8 cellular contexts compared by ENCODE assay signal in genomic region chr5:35777358-35778087, GRCh38.
A peak's percentile ranks its signal among the peaks of the same experiment; 100 is the strongest.
DNase-seq lines count a peak whose midpoint lies in the region; ATAC-seq and TF ChIP-seq lines count a peak whose summit lies in the region.

No MANE protein-coding gene starts in this region.

- H3K27ac Mint-ChIP-seq in type B pancreatic cell: no peak overlapping the region

- TF ChIP-seq CTCF in type B pancreatic cell (conservative IDR thresholded peaks at IDR 0.05): peak; percentile 82

- no peaks in the 10 kb centered on the region for H3K27me3 Mint-ChIP-seq in activated T-cell treated with anti-CD3 and anti-CD28 coated beads, Interleukin-2, amount 50 U/mL, for 4 hours (ENCODE audit: low read depth)
- peaks cover 3% of the 10 kb centered on the region for H3K27me3 Mint-ChIP-seq in type B pancreatic cell

- no peaks in the 10 kb centered on the region for H3K36me3 Mint-ChIP-seq in activated T-cell treated with anti-CD3 and anti-CD28 coated beads, Interleukin-2, amount 50 U/mL, for 4 hours (ENCODE audit: insufficient read depth)
- H3K36me3 Mint-ChIP-seq in type B pancreatic cell: no peaks in the 10 kb centered on the region

- no peaks in the 10 kb centered on the region for H3K9me3 Mint-ChIP-seq in activated T-cell treated with anti-CD3 and anti-CD28 coated beads, Interleukin-2, amount 50 U/mL, for 4 hours
- no peaks in the 10 kb centered on the region for H3K9me3 Mint-ChIP-seq in type B pancreatic cell

- ATAC-seq in activated T-cell treated with anti-CD3 and anti-CD28 coated beads, Interleukin-2, amount 50 U/mL, for 4 hours: peak; percentile 11 to 37

- peak; percentile 74 for DNase-seq in activated gamma-delta T cell treated with Interleukin-2 at 50 U/mL for 16 hours
- no peak for DNase-seq in activated gamma-delta T cell (lab: John Stamatoyannopoulos, UW)
- DNase-seq in LoVo (ENCODE audit: low spot score): peak; percentile 81
- peak; percentile 70 for DNase-seq in RPMI7951 (ENCODE audit: low read depth)
- peak; percentile 75 for DNase-seq in activated T-cell treated with anti-CD3 and anti-CD28 coated beads, Interleukin-2, amount 50 U/mL, for 4 hours
- DNase-seq in fibroblast of peridontal ligament (ENCODE audit: extremely low read depth): peak; percentile 91
- DNase-seq in nucleus accumbens (lab: John Stamatoyannopoulos, UW): peak in 40 of 56 donors; percentile 2 to 83 (median 28)
- no peak for DNase-seq in type B pancreatic cell (ENCODE audit: extremely low spot score, unreplicated experiment)

- H3K4me1 Mint-ChIP-seq in activated T-cell treated with anti-CD3 and anti-CD28 coated beads, Interleukin-2, amount 50 U/mL, for 4 hours (ENCODE audit: low read depth): peaks cover 77% of the 10 kb centered on the region
- peaks cover 4% of the 10 kb centered on the region for H3K4me1 Mint-ChIP-seq in type B pancreatic cell (ENCODE audit: unreplicated experiment)

- peak overlapping the region; percentile 69 for H3K4me3 Mint-ChIP-seq in activated T-cell treated with anti-CD3 and anti-CD28 coated beads, Interleukin-2, amount 50 U/mL, for 4 hours
- H3K4me3 Mint-ChIP-seq in type B pancreatic cell: no peak overlapping the region

Comparison
In these comparisons a context has a peak if more than half of its experiments do, and no peak if none do; other contexts are left out.
1. DNase-seq: peak in activated gamma-delta T cell treated with Interleukin-2 at 50 U/mL for 16 hours (single experiment), LoVo (single experiment), RPMI7951 (single experiment), activated T-cell treated with anti-CD3 and anti-CD28 coated beads, Interleukin-2, amount 50 U/mL, for 4 hours (single experiment), fibroblast of peridontal ligament (single experiment) and nucleus accumbens (40 of 56); none in activated gamma-delta T cell (single experiment) and type B pancreatic cell (single experiment).